ENCODE assay signal across 8 cellular contexts in genomic region chrX:68571292-68572256, GRCh38.
A peak's percentile ranks its signal among the peaks of the same experiment; 100 is the strongest.
DNase-seq lines count a peak whose midpoint lies in the region; ATAC-seq, FAIRE-seq and TF ChIP-seq lines count a peak whose summit lies in the region.

No MANE protein-coding gene starts in this region.

- ATAC-seq in GM21526 (IDR thresholded peaks at IDR 0.05; ENCODE audit: low FRiP score, unreplicated experiment): peak; percentile 87

- no peak for TF ChIP-seq CTCF in brain microvascular endothelial cell (IDR thresholded peaks at IDR 0.05; ENCODE audit: low read depth, low read length, missing control alignments)
- TF ChIP-seq CTCF in left ventricle myocardium inferior (IDR thresholded peaks at IDR 0.05; ENCODE audit: borderline replicate concordance): no peak

- intact Hi-C loops in left ventricle myocardium inferior (cut with micrococcal nuclease): no loop called here

- DNase-seq in GM12892 (ENCODE audit: insufficient read length) (no peak), HK-2 (ENCODE audit: unreplicated experiment) (peak; percentile 10), brain microvascular endothelial cell (peak; percentile 47), SHP77 treated with DMSO at 0.1 percent for 48 hours (lab: John Stamatoyannopoulos, UW) (no peak), NCI-H2029 treated with DMSO at 0.1 percent for 48 hours (lab: John Stamatoyannopoulos, UW) (no peak), left ventricle myocardium inferior (no peak), NCI-H1105 (lab: John Stamatoyannopoulos, UW) (no peak)

- FAIRE-seq in GM12892 (lab: Jason Lieb, UNC): peak; percentile 42

- TF ChIP-seq POLR2A in GM12892 (IDR thresholded peaks at IDR 0.05; ENCODE audit: low read depth, low read length): no peak

- no peaks in the 10 kb centered on the region for H3K36me3 ChIP-seq in brain microvascular endothelial cell (replicated peaks)
- H3K36me3 ChIP-seq in left ventricle myocardium inferior: no peaks in the 10 kb centered on the region

- H3K27me3 ChIP-seq in brain microvascular endothelial cell (replicated peaks) (no peaks in the 10 kb centered on the region), left ventricle myocardium inferior (ENCODE audit: low read depth) (no peaks in the 10 kb centered on the region)

- H3K4me1 ChIP-seq in left ventricle myocardium inferior: no peaks in the 10 kb centered on the region

- in situ Hi-C loops in brain microvascular endothelial cell (cut with HindIII; ENCODE audit: low pct_ligation_motif_present, low sequenced_read_pairs): no loop called here

- no peak overlapping the region for H3K4me3 ChIP-seq in brain microvascular endothelial cell (ENCODE audit: low read depth, low read length)
- no peak overlapping the region for H3K4me3 ChIP-seq in left ventricle myocardium inferior

- H3K9me3 ChIP-seq in left ventricle myocardium inferior (replicated peaks): no peaks in the 10 kb centered on the region

- no peak overlapping the region for H3K27ac ChIP-seq in brain microvascular endothelial cell
- H3K27ac ChIP-seq in left ventricle myocardium inferior (replicated peaks): no peak overlapping the region

Comparison
In these comparisons a context has a peak if more than half of its experiments do, and no peak if none do; other contexts are left out.
1. DNase-seq: peak in HK-2 (single experiment) and brain microvascular endothelial cell (single experiment); none in GM12892 (single experiment), SHP77 treated with DMSO at 0.1 percent for 48 hours (single experiment), NCI-H2029 treated with DMSO at 0.1 percent for 48 hours (single experiment), left ventricle myocardium inferior (single experiment) and NCI-H1105 (single experiment).